In the genomic region with DNA sequence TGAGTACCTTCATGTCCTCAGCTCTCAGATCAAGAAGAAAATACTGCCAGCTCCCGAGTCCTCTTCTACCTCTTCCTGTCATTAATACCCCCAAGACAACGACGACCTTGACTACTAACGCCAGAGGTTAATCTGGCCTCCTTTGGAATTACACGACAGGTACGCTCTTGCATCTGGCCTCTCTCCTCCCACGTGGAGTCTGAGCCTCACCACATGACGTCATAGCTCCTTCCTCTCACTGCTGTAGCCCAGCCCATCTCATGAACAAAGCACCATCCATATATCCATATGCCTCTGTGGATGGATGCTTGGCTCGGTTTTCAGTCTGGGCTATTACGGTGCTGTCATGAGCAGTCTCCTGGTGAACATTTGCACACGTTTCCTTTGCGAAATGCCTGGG, we compare ENCODE assay signal across 26 cellular contexts.
DNase-seq lines count a peak whose midpoint lies in the region; ATAC-seq, FAIRE-seq and TF ChIP-seq lines count a peak whose summit lies in the region.
"Had no signal": no experiment of that assay in that cellular context is flagged by ENCODE, and none has a peak within 500 bp of the region (broad histone marks: within the 10 kb centered on the region; RNA-seq: fewer than 3 reads in every experiment).

No MANE protein-coding gene starts in this region.

- no peaks in the 10 kb centered on the region for H3K9me3 Mint-ChIP-seq in natural killer cell
- H3K9me3 Mint-ChIP-seq: CD4-positive, alpha-beta T cell had no signal

- CTCF ChIA-PET in HCT116 (lab: Charles Lee) (no interaction called here), Panc1 (lab: Charles Lee) (no interaction called here), HepG2 (lab: Yijun Ruan, JAX; ENCODE audit: low intra/inter-chr PET ratio, low total read pairs) (no interaction called here)

- peak; percentile 25 for DNase-seq in DMS 273 (lab: John Stamatoyannopoulos, UW; ENCODE audit: unreplicated experiment)
- no peak for DNase-seq in DMS 273 treated with DMSO at 0.1 percent for 48 hours (lab: John Stamatoyannopoulos, UW)
- DNase-seq in HCT116 (ENCODE audit: low read depth, low spot score), result no peak
- no peak for DNase-seq in Panc1 (ENCODE audit: low read depth, low spot score)
- no peak for DNase-seq in HepG2 (ENCODE audit: low spot score)
- DNase-seq in stimulated activated naive CD8-positive, alpha-beta T cell treated with anti-CD3 and anti-CD28 coated beads, Interleukin-15, Interleukin-2, amounts not matched to agents 100 U/mL and 50 U/mL, for 24 hours, result no peak
- no peak for DNase-seq in NCI-H748 treated with DMSO at 0.1 percent for 48 hours (lab: John Stamatoyannopoulos, UW)
- no peak for DNase-seq in natural killer cell
- DNase-seq: ACHN; CD4-positive, alpha-beta T cell; GF-D8; NCI-H1092; NCI-H1436; NCI-H187; NCI-H2081 treated with DMSO at 0.1 percent for 48 hours; NCI-H2171; NCI-H226; NCI-H510A treated with DMSO at 0.1 percent for 48 hours; NCI-H774; T-helper 1 cell had no signal

- H3K9ac ChIP-seq in HCT116 (ENCODE audit: low read length) (no peak overlapping the region), HepG2 (ENCODE audit: insufficient read depth, low read depth, low read length) (no peak overlapping the region)
- H3K9ac ChIP-seq: KMS-11 had no signal

- TF ChIP-seq CTCF in HCT116 (IDR thresholded peaks at IDR 0.05 in 2 of 3, conservative IDR thresholded peaks at IDR 0.05 in 1 of 3; ENCODE audit: borderline replicate concordance in 1 of 3, insufficient read depth in 1 of 3, low read depth in 2 of 3, low read length in 2 of 3) (no peak), Panc1 (IDR thresholded peaks at IDR 0.05) (no peak), HepG2 (CRISPR knock-in tag; IDR thresholded peaks at IDR 0.05) (no peak), natural killer cell (IDR thresholded peaks at IDR 0.05) (no peak)

- WGBS in HepG2 (ENCODE audit: low lambda C conversion rate), result 48% methylated on average over 12 of the region's 12 CpGs

- no peak overlapping the region for H3K27ac ChIP-seq in HCT116 (ENCODE audit: low read depth, low read length)
- H3K27ac ChIP-seq in Panc1 (ENCODE audit: low read length), result no peak overlapping the region
- no peak overlapping the region for H3K27ac ChIP-seq in HepG2 (ENCODE audit: extremely low read length, insufficient read depth, low read length)
- H3K27ac ChIP-seq: 22Rv1, KMS-11, SJSA1 had no signal

- H3K36me3 ChIP-seq in HCT116 (ENCODE audit: control insufficient read depth in 1 of 2, insufficient read depth in 2 of 2, low read length in 2 of 2) (no peaks in the 10 kb centered on the region), Panc1 (ENCODE audit: control insufficient read depth, insufficient read depth, low read length) (no peaks in the 10 kb centered on the region), HepG2 (replicated peaks in 1 of 2; ENCODE audit: control insufficient read depth in 1 of 2, insufficient read depth in 2 of 2, low read length in 2 of 2) (no peaks in the 10 kb centered on the region)
- H3K36me3 ChIP-seq: SJSA1 had no signal

- RAD21 ChIA-PET in HCT116 (lab: Charles Lee; ENCODE audit: low non-redundant PET in 1 of 2, low total read pairs in 2 of 2, uncharacterized antibody in 2 of 2, unreplicated experiment in 2 of 2), result no interaction called here

- BruUV-seq in HCT116 (replicated peaks; lab: Mats Ljungman, UMichigan) (no TSS peak), Panc1 (replicated peaks; lab: Mats Ljungman, UMichigan) (no TSS peak), HepG2 (replicated peaks; lab: Mats Ljungman, UMichigan) (no TSS peak)

- H3K4me3 Mint-ChIP-seq in natural killer cell, result no peak overlapping the region
- H3K4me3 Mint-ChIP-seq: CD4-positive, alpha-beta T cell had no signal

- H3K27ac Mint-ChIP-seq in natural killer cell, result no peak overlapping the region
- H3K27ac Mint-ChIP-seq: CD4-positive, alpha-beta T cell had no signal

- H3K4me3 ChIP-seq in HCT116 (replicated peaks in 1 of 2; ENCODE audit: low read depth in 1 of 2, low read length in 2 of 2) (no peak overlapping the region), Panc1 (ENCODE audit: low read depth in 2 of 2, low read length in 2 of 2) (no peak overlapping the region), HepG2 (replicated peaks in 1 of 3; ENCODE audit: insufficient read depth in 1 of 3, low read depth in 2 of 3, low read length in 3 of 3) (no peak overlapping the region)
- H3K4me3 ChIP-seq: SJSA1 had no signal

- H3K9me3 ChIP-seq in HCT116 (ENCODE audit: control insufficient read depth in 1 of 2, insufficient read depth in 1 of 2, low read depth in 1 of 2, low read length in 2 of 2) (no peaks in the 10 kb centered on the region), Panc1 (ENCODE audit: control insufficient read depth, insufficient read depth, low read depth, low read length) (no peaks in the 10 kb centered on the region), HepG2 (ENCODE audit: low read length) (no peaks in the 10 kb centered on the region)

- intact Hi-C loops in HCT116 (cut with micrococcal nuclease) (no loop called here), Panc1 (cut with micrococcal nuclease; ENCODE audit: unreplicated experiment) (no loop called here), HepG2 (cut with micrococcal nuclease; ENCODE audit: unreplicated experiment) (no loop called here), natural killer cell (cut with micrococcal nuclease) (no loop called here)

- no peaks in the 10 kb centered on the region for H3K36me3 Mint-ChIP-seq in natural killer cell

- POLR2A ChIA-PET in HCT116 (lab: Charles Lee) (no interaction called here), Panc1 (lab: Charles Lee) (interaction anchor here (0.5 kb wide), 1 partner anchor 659 kb away, joined by 9 read pairs; no protein-coding TSS in a partner anchor), HepG2 (lab: Yijun Ruan, JAX) (interaction anchor here (0.6 kb wide), 1 partner anchor 1178 kb away, joined by 3 read pairs; no protein-coding TSS in a partner anchor)

- in situ Hi-C loops in Panc1 (cut with HindIII; ENCODE audit: low pct_unique_long_range_greater_than_20kb, low sequenced_read_pairs) (no loop called here), HepG2 (cut with HindIII; ENCODE audit: extremely low pct_ligation_motif_present, low pct_unique_long_range_greater_than_20kb) (no loop called here)

- TF ChIP-seq RAD21 in HCT116 (IDR thresholded peaks at IDR 0.05; ENCODE audit: low read depth), result no peak
- TF ChIP-seq RAD21 in HepG2 (CRISPR knock-in tag; IDR thresholded peaks at IDR 0.05), result no peak

- H3K4me2 ChIP-seq in HCT116 (ENCODE audit: low read length) (no peak overlapping the region), HepG2 (ENCODE audit: low read depth, low read length) (no peak overlapping the region)

- no peaks in the 10 kb centered on the region for H4K20me1 ChIP-seq in HCT116 (ENCODE audit: insufficient read depth)
- no peaks in the 10 kb centered on the region for H4K20me1 ChIP-seq in HepG2 (ENCODE audit: insufficient read depth, low read length)

- TF ChIP-seq EP300 in HepG2 (IDR thresholded peaks at IDR 0.05; ENCODE audit: low read depth in 2 of 2, low read length in 2 of 2), result no peak
- no peak for TF ChIP-seq EP300 in HepG2 (CRISPR knock-in tag; IDR thresholded peaks at IDR 0.05; ENCODE audit: borderline replicate concordance)

- TF ChIP-seq POLR2A in HCT116 (IDR thresholded peaks at IDR 0.05; ENCODE audit: borderline replicate concordance, extremely low read depth, insufficient read depth, insufficient read length) (no peak), HepG2 (IDR thresholded peaks at IDR 0.05; ENCODE audit: insufficient read depth in 1 of 2, low read depth in 2 of 2, low read length in 2 of 2) (no peak)

- H3K9me2 ChIP-seq in HCT116 (ENCODE audit: insufficient read depth), result no peaks in the 10 kb centered on the region

- H3K4me1 Mint-ChIP-seq in natural killer cell, result peaks cover 24 to 38% of the 10 kb centered on the region in 2 donors

- no peaks in the 10 kb centered on the region for H3K79me2 ChIP-seq in HCT116 (ENCODE audit: insufficient read depth, low read length)
- no peaks in the 10 kb centered on the region for H3K79me2 ChIP-seq in HepG2 (ENCODE audit: insufficient read depth, low read length)

- no peak overlapping the region for H2AFZ ChIP-seq in HCT116 (ENCODE audit: low read depth, low read length, poor library complexity, severe bottlenecking)
- H2AFZ ChIP-seq in HepG2 (ENCODE audit: low read length), result no peak overlapping the region

- peak; percentile 50; the same call in 1 of the 2 replicates for ATAC-seq in HCT116
- ATAC-seq in Panc1, result peak; percentile 33; the same call in 1 of the 2 replicates
- ATAC-seq in HepG2, result no peak
- no peak for ATAC-seq in stimulated activated naive CD8-positive, alpha-beta T cell treated with anti-CD3 and anti-CD28 coated beads, Interleukin-15, Interleukin-2, amounts not matched to agents 100 U/mL and 50 U/mL, for 24 hours
- no peak for ATAC-seq in natural killer cell

- no peak for FAIRE-seq in HepG2 (lab: Jason Lieb, UNC)
- FAIRE-seq: D721Med, GM18507, H54 had no signal

- H3K4me1 ChIP-seq in HCT116 (ENCODE audit: control insufficient read depth in 1 of 2, insufficient read depth in 2 of 2, low read length in 2 of 2) (peaks cover 3 to 8% of the 10 kb centered on the region in 2 experiments; a peak in 3 of 4 replicates), Panc1 (ENCODE audit: control insufficient read depth, insufficient read depth, low read length) (no peaks in the 10 kb centered on the region), HepG2 (ENCODE audit: insufficient read depth, low read length) (no peaks in the 10 kb centered on the region)

- H3K27me3 ChIP-seq in HCT116 (ENCODE audit: insufficient read depth, low read length), result no peaks in the 10 kb centered on the region
- H3K27me3 ChIP-seq in Panc1 (ENCODE audit: control insufficient read depth, insufficient read depth, low read length), result no peaks in the 10 kb centered on the region
- peaks cover 10 to 51% of the 10 kb centered on the region in 2 experiments for H3K27me3 ChIP-seq in HepG2 (ENCODE audit: control insufficient read depth in 1 of 2, insufficient read depth in 2 of 2, low read length in 2 of 2)
- H3K27me3 ChIP-seq: SJSA1 had no signal

- H3K27me3 Mint-ChIP-seq in natural killer cell (ENCODE audit: low read depth in 2 of 2), result no peaks in the 10 kb centered on the region
- H3K27me3 Mint-ChIP-seq: CD4-positive, alpha-beta T cell had no signal

TF ChIP-seq in HCT116, 20 proteins besides CTCF, POLR2A, EP300 and RAD21 (continues in another document):
- TF ChIP-seq FOSL1 (IDR thresholded peaks at IDR 0.05; ENCODE audit: low read depth), result no peak
- no peak for TF ChIP-seq ZNF274 (IDR thresholded peaks at IDR 0.05; ENCODE audit: low read depth, low read length)
- TF ChIP-seq EGR1 (IDR thresholded peaks at IDR 0.05; ENCODE audit: low read depth), result no peak
- TF ChIP-seq SP1 (IDR thresholded peaks at IDR 0.05; ENCODE audit: low read depth), result no peak
- no peak for TF ChIP-seq ELF1 (IDR thresholded peaks at IDR 0.05; ENCODE audit: borderline replicate concordance, low read depth)

TF ChIP-seq in HepG2, 621 proteins besides CTCF, POLR2A, EP300 and RAD21 (continues in another document):
- TF ChIP-seq ZFYVE20 (CRISPR knock-in tag; IDR thresholded peaks at IDR 0.05; ENCODE audit: borderline replicate concordance, low read depth) (no peak), MEIS2 (CRISPR knock-in tag; IDR thresholded peaks at IDR 0.05) (no peak), ZNF205 (CRISPR knock-in tag; IDR thresholded peaks at IDR 0.05) (no peak), ZNF331 (CRISPR knock-in tag; IDR thresholded peaks at IDR 0.05) (no peak), ZSCAN29 (CRISPR knock-in tag; conservative IDR thresholded peaks at IDR 0.05) (no peak), JDP2 (CRISPR knock-in tag; IDR thresholded peaks at IDR 0.05; ENCODE audit: borderline replicate concordance) (no peak)

Comparison
In these comparisons a context has a peak if more than half of its experiments do, and no peak if none do; other contexts are left out.
1. ATAC-seq: peak in HCT116 (single experiment) and Panc1 (single experiment); none in HepG2 (single experiment), stimulated activated naive CD8-positive, alpha-beta T cell treated with anti-CD3 and anti-CD28 coated beads, Interleukin-15, Interleukin-2, amounts not matched to agents 100 U/mL and 50 U/mL, for 24 hours (single experiment) and natural killer cell (0 of 3).